Comparison of ENCODE assay signal across 16 cellular contexts in the genomic region with DNA sequence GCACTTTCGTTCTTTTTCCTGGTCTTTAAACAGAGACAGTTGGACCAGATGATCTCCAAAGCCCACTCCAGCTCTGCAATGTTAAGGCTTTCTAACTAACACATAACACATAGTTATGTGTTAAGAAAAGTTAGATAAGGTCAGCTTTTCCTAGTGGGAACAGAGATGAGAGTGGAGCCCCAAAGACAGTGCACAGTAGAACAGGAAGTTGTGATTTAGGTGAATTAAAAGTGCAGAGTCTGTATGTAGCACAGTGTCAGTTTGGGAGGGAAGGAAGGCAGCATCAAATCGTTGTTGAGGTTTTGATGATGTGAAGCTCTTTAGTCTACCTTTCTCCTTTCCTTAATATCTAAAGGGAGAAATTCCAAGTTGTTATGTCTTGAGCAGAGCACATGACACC.
"Had no signal": no experiment of that assay in that cellular context is flagged by ENCODE, and none has a peak within 500 bp of the region (broad histone marks: within the 10 kb centered on the region; RNA-seq: fewer than 3 reads in every experiment).

No MANE protein-coding gene starts in this region.

- H3K27ac Mint-ChIP-seq: activated CD8-positive, alpha-beta T cell treated with anti-CD3 and anti-CD28 coated beads for 36 hours; activated naive CD4-positive, alpha-beta T cell treated with anti-CD3 and anti-CD28 coated beads, Interleukin-2, amount 10 ng/mL, durations not matched to agents 7 days and 5 days; memory B cell had no signal

- FAIRE-seq: small intestine had no signal

- H3K9me3 Mint-ChIP-seq: activated CD8-positive, alpha-beta T cell treated with anti-CD3 and anti-CD28 coated beads for 36 hours; activated naive CD4-positive, alpha-beta T cell treated with anti-CD3 and anti-CD28 coated beads, Interleukin-2, amount 10 ng/mL, durations not matched to agents 7 days and 5 days; memory B cell had no signal

- H3K27me3 Mint-ChIP-seq: activated CD8-positive, alpha-beta T cell treated with anti-CD3 and anti-CD28 coated beads for 36 hours; activated naive CD4-positive, alpha-beta T cell treated with anti-CD3 and anti-CD28 coated beads, Interleukin-2, amount 10 ng/mL, durations not matched to agents 7 days and 5 days; memory B cell had no signal

- H3K4me3 Mint-ChIP-seq: activated CD8-positive, alpha-beta T cell treated with anti-CD3 and anti-CD28 coated beads for 36 hours; activated naive CD4-positive, alpha-beta T cell treated with anti-CD3 and anti-CD28 coated beads, Interleukin-2, amount 10 ng/mL, durations not matched to agents 7 days and 5 days; memory B cell had no signal

- H3K9me3 ChIP-seq: ovary, right lobe of liver, stomach, vagina had no signal

- DNase-seq: activated CD8-positive, alpha-beta T cell treated with anti-CD3 and anti-CD28 coated beads for 36 hours; activated effector memory CD4-positive, alpha-beta T cell treated with Interleukin-2 at 50 U/mL for 16 hours; activated naive CD4-positive, alpha-beta T cell treated with anti-CD3 and anti-CD28 coated beads, Interleukin-2, amount 10 ng/mL, durations not matched to agents 7 days and 5 days; activated T-cell treated with anti-CD3 and anti-CD28 coated beads, Interleukin-2, amount 50 U/mL, for 1 hour; dermis blood vessel endothelial cell; effector memory CD4-positive, alpha-beta T cell; foreskin fibroblast; ovary; right lobe of liver; small intestine; stimulated activated CD4-positive, alpha-beta T cell treated with anti-CD3 and anti-CD28 coated beads, Interleukin-15, amount 100 ng/mL, for 24 hours; stimulated activated CD4-positive, alpha-beta T cell treated with anti-CD3 and anti-CD28 coated beads, Interleukin-2, amount 100 ng/mL, for 48 hours; stomach; trophoblast cell had no signal

- ATAC-seq: activated CD8-positive, alpha-beta T cell treated with anti-CD3 and anti-CD28 coated beads for 36 hours; right lobe of liver had no signal
